In genomic region chr14:23061995-23062394, GRCh38 we compare ENCODE assay signal across 12 cellular contexts. TPM values are rescaled to one million over a fixed set of nuclear protein-coding genes. Genes with fewer than 3 reads are reported as not detected.
A peak's percentile ranks its signal among the peaks of the same experiment; 100 is the strongest.
DNase-seq lines count a peak whose midpoint lies in the region; ATAC-seq and TF ChIP-seq lines count a peak whose summit lies in the region.
"Had no signal": no experiment of that assay in that cellular context is flagged by ENCODE, and none has a peak within 500 bp of the region (broad histone marks: within the 10 kb centered on the region; RNA-seq: fewer than 3 reads in every experiment).

No MANE protein-coding gene starts in this region.

- DNase-seq in GM04503 (ENCODE audit: low read depth) (peak; percentile 78), T-helper 17 cell (no peak), cardiac muscle cell (ENCODE audit: low read depth in 1 of 2, low spot score in 1 of 2) (peak in 1 of 2 donors; percentile 98), gastrocnemius medialis (peak in 1 of 2 donors; percentile 83)
- no peak for DNase-seq in activated naive CD4-positive, alpha-beta T cell treated with anti-CD3 and anti-CD28 coated beads for 36 hours
- DNase-seq in effector CD8-positive, alpha-beta T cell (lab: John Stamatoyannopoulos, UW) = no peak
- DNase-seq: amniotic stem cell, SHP77 had no signal

- no peak for TF ChIP-seq CTCF in cardiac muscle cell (IDR thresholded peaks at IDR 0.05; ENCODE audit: low read depth, low read length)
- no peak for TF ChIP-seq CTCF in gastrocnemius medialis (IDR thresholded peaks at IDR 0.05 in 4 of 5, conservative IDR thresholded peaks at IDR 0.05 in 1 of 5)

- H3K4me1 ChIP-seq in cardiac muscle cell (ENCODE audit: low read depth) (no peaks in the 10 kb centered on the region), gastrocnemius medialis (peaks cover 3 to 8% of the 10 kb centered on the region in 2 donors)

- no peak overlapping the region for H3K4me3 Mint-ChIP-seq in T-helper 17 cell
- no peak overlapping the region for H3K4me3 Mint-ChIP-seq in activated naive CD4-positive, alpha-beta T cell treated with anti-CD3 and anti-CD28 coated beads for 36 hours
- H3K4me3 Mint-ChIP-seq: natural killer cell treated with Interleukin-12 subunit alpha and Interleukin-12 subunit beta and Interleukin-15 and Interleukin-18, amount 100 ng/mL, for 72 hours had no signal

- H3K9me3 Mint-ChIP-seq in activated naive CD4-positive, alpha-beta T cell treated with anti-CD3 and anti-CD28 coated beads for 36 hours = no peaks in the 10 kb centered on the region
- H3K9me3 Mint-ChIP-seq: natural killer cell treated with Interleukin-12 subunit alpha and Interleukin-12 subunit beta and Interleukin-15 and Interleukin-18, amount 100 ng/mL, for 72 hours had no signal

- no peak for TF ChIP-seq POLR2A in gastrocnemius medialis (IDR thresholded peaks at IDR 0.05)

- H3K9me3 ChIP-seq in T-helper 17 cell (ENCODE audit: control insufficient read depth, low read length, poor library complexity, severe bottlenecking) = no peaks in the 10 kb centered on the region
- H3K9me3 ChIP-seq in cardiac muscle cell (ENCODE audit: low read depth) = no peaks in the 10 kb centered on the region
- no peaks in the 10 kb centered on the region for H3K9me3 ChIP-seq in gastrocnemius medialis
- H3K9me3 ChIP-seq: suprapubic skin had no signal

- no peaks in the 10 kb centered on the region for H3K27me3 Mint-ChIP-seq in T-helper 17 cell
- H3K27me3 Mint-ChIP-seq in activated naive CD4-positive, alpha-beta T cell treated with anti-CD3 and anti-CD28 coated beads for 36 hours (ENCODE audit: low read depth) = peaks cover under 1% of the 10 kb centered on the region
- H3K27me3 Mint-ChIP-seq: natural killer cell treated with Interleukin-12 subunit alpha and Interleukin-12 subunit beta and Interleukin-15 and Interleukin-18, amount 100 ng/mL, for 72 hours had no signal

- intact Hi-C loops in gastrocnemius medialis (cut with DNase I; ENCODE audit: low total_unique reads) = no loop called here
- intact Hi-C loops in activated naive CD4-positive, alpha-beta T cell treated with anti-CD3 and anti-CD28 coated beads for 36 hours (cut with micrococcal nuclease) = no loop called here

- peaks cover 58% of the 10 kb centered on the region for H3K36me3 ChIP-seq in cardiac muscle cell
- peaks cover 3 to 83% of the 10 kb centered on the region in 2 donors for H3K36me3 ChIP-seq in gastrocnemius medialis

- peak overlapping the region; percentile 54 for H3K27ac Mint-ChIP-seq in T-helper 17 cell
- no peak overlapping the region for H3K27ac Mint-ChIP-seq in activated naive CD4-positive, alpha-beta T cell treated with anti-CD3 and anti-CD28 coated beads for 36 hours
- H3K27ac Mint-ChIP-seq: natural killer cell treated with Interleukin-12 subunit alpha and Interleukin-12 subunit beta and Interleukin-15 and Interleukin-18, amount 100 ng/mL, for 72 hours had no signal

- peaks cover 15% of the 10 kb centered on the region for H3K4me1 Mint-ChIP-seq in T-helper 17 cell
- H3K4me1 Mint-ChIP-seq in activated naive CD4-positive, alpha-beta T cell treated with anti-CD3 and anti-CD28 coated beads for 36 hours (ENCODE audit: low read depth) = peaks cover 10% of the 10 kb centered on the region

- peaks cover 6% of the 10 kb centered on the region for H3K36me3 Mint-ChIP-seq in T-helper 17 cell (ENCODE audit: low read depth)
- H3K36me3 Mint-ChIP-seq in activated naive CD4-positive, alpha-beta T cell treated with anti-CD3 and anti-CD28 coated beads for 36 hours (ENCODE audit: low read depth) = peaks cover 39% of the 10 kb centered on the region

- H3K4me3 ChIP-seq in cardiac muscle cell (no peak overlapping the region), gastrocnemius medialis (no peak overlapping the region)
- H3K4me3 ChIP-seq: suprapubic skin had no signal

- ATAC-seq in T-helper 17 cell (no peak), gastrocnemius medialis (peak in 1 of 2 donors; percentile 75), HG03280 (IDR thresholded peaks at IDR 0.05; ENCODE audit: unreplicated experiment) (no peak), GM18502 (IDR thresholded peaks at IDR 0.05; ENCODE audit: poor library complexity, unreplicated experiment) (no peak)
- ATAC-seq: natural killer cell treated with Interleukin-12 subunit alpha and Interleukin-12 subunit beta and Interleukin-15 and Interleukin-18, amount 100 ng/mL, for 72 hours had no signal

- H3K27me3 ChIP-seq in cardiac muscle cell = no peaks in the 10 kb centered on the region
- H3K27me3 ChIP-seq in gastrocnemius medialis = no peaks in the 10 kb centered on the region
- H3K27me3 ChIP-seq: suprapubic skin had no signal

- H3K27ac ChIP-seq in cardiac muscle cell = peak overlapping the region; percentile 37
- peak overlapping the region; percentile 11 to 57 (median 32) for H3K27ac ChIP-seq in gastrocnemius medialis
- H3K27ac ChIP-seq: suprapubic skin had no signal

- in situ Hi-C loops in gastrocnemius medialis (cut with MboI; ENCODE audit: low sequenced_read_pairs in 4 of 4) = loop anchor here in 2 of 4 donors (5.0 kb wide), 1 partner anchor 70 kb away; no protein-coding TSS in a partner anchor

- CTCF ChIA-PET in activated naive CD4-positive, alpha-beta T cell treated with anti-CD3 and anti-CD28 coated beads for 36 hours (lab: Charles Lee) = interaction anchor here (1.4 to 21.5 kb wide), 3 partner anchors 33 to 87 kb away, joined by 4 to 713 read pairs (median 128); partner anchors contain the start of genes ACIN1 and AJUBA

RNA-seq across cellular contexts. Expression of gene CDH24, which starts 4.7 kb away (rescaled TPM):
- total RNA-seq in T-helper 17 cell (1 to 10 TPM; 1.6 to 1.8 TPM), cardiac muscle cell (8.6 and 8.9 TPM in 2 replicates), gastrocnemius medialis (1 to 10 TPM in 1 of 4 donors, under 1 TPM in 3; 0.36 to 1.7 (median 0.58) TPM)
- polyA plus RNA-seq in cardiac muscle cell = 4.4 and 13.4 TPM in 2 replicates
- 1 to 10 TPM; 1.3 to 1.4 TPM for total RNA-seq in activated naive CD4-positive, alpha-beta T cell treated with anti-CD3 and anti-CD28 coated beads for 36 hours

RNA-seq across cellular contexts. Expression of gene PSMB11, which starts 20.0 kb away (rescaled TPM):
- total RNA-seq in T-helper 17 cell (not detected), cardiac muscle cell (0.12 TPM in 1 of 2 replicates, not detected in the other), gastrocnemius medialis (not detected)
- not detected in 2 replicates for polyA plus RNA-seq in cardiac muscle cell
- total RNA-seq in activated naive CD4-positive, alpha-beta T cell treated with anti-CD3 and anti-CD28 coated beads for 36 hours = not detected
- total RNA-seq: natural killer cell treated with Interleukin-12 subunit alpha and Interleukin-12 subunit beta and Interleukin-15 and Interleukin-18, amount 100 ng/mL, for 72 hours; suprapubic skin had no signal

RNA-seq across cellular contexts. Expression of gene PSMB5, which starts 27.3 kb away (rescaled TPM):
- total RNA-seq in T-helper 17 cell = 10 to 100 TPM; 17.6 to 19.9 TPM
- total RNA-seq in cardiac muscle cell = 124 and 255 TPM in 2 replicates
- 304 and 326 TPM in 2 replicates for polyA plus RNA-seq in cardiac muscle cell
- 100 to 1,000 TPM; 304 to 543 (median 486) TPM for total RNA-seq in gastrocnemius medialis
- 100 to 1,000 TPM; 120 to 125 TPM for total RNA-seq in activated naive CD4-positive, alpha-beta T cell treated with anti-CD3 and anti-CD28 coated beads for 36 hours

RNA-seq across cellular contexts. Expression of gene ACIN1, which starts 32.9 kb away (rescaled TPM):
- 100 to 1,000 TPM; 264 to 298 TPM for total RNA-seq in T-helper 17 cell
- 95.1 and 151 TPM in 2 replicates for total RNA-seq in cardiac muscle cell
- 41.0 and 45.5 TPM in 2 replicates for polyA plus RNA-seq in cardiac muscle cell
- total RNA-seq in gastrocnemius medialis = 10 to 100 TPM; 61.9 to 74.8 (median 70.6) TPM
- total RNA-seq in activated naive CD4-positive, alpha-beta T cell treated with anti-CD3 and anti-CD28 coated beads for 36 hours = 100 to 1,000 TPM; 152 to 156 TPM

RNA-seq across cellular contexts. Expression of gene C14orf119, which starts 33.3 kb away (rescaled TPM):
- total RNA-seq in T-helper 17 cell (10 to 100 TPM; 10.5 to 11.6 TPM), cardiac muscle cell (22.2 and 57.0 TPM in 2 replicates), gastrocnemius medialis (10 to 100 TPM in 3 of 4 donors, 1 to 10 TPM in 1; 9.5 to 28.8 (median 13.8) TPM)
- polyA plus RNA-seq in cardiac muscle cell = 105 and 120 TPM in 2 replicates
- 10 to 100 TPM; 39.8 to 44.2 TPM for total RNA-seq in activated naive CD4-positive, alpha-beta T cell treated with anti-CD3 and anti-CD28 coated beads for 36 hours
